In the genomic region with DNA sequence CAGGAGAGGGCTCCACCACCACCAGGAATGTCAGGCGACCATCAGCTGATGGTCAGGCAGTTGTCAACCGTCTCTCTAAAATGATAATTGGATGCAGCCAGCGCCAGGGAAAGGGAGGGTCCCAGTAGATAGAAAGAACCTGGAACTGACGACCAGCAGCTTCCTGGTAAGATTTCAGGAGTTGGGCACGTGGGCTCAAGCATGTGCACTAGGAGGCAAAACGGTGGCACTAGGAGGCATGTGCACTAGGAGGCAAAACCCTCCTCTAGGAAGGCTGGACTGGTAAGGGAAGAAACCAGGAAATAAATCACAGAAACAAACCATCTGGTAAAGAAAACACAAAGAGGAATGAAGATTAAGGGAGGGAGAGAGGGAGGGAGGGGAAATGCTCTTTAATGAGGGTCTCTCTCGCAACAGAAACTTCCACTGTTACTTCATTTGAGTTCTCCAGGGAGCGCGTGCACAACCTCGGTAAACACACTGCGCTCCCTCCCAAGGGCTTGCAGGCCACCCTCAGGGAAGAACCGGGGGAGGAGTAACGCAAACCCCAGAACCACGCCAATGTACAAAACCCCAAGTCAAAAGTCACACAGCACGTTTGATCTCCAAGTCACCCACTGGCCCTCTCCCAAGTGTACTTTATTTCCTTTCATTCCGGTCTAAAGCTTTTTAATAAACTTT, we compare ENCODE assay signal across 9 cellular contexts.
DNase-seq lines count a peak whose midpoint lies in the region; ATAC-seq and TF ChIP-seq lines count a peak whose summit lies in the region.
"Had no signal": no experiment of that assay in that cellular context is flagged by ENCODE, and none has a peak within 500 bp of the region (broad histone marks: within the 10 kb centered on the region; RNA-seq: fewer than 3 reads in every experiment).

No MANE protein-coding gene starts in this region.

- no peaks in the 10 kb centered on the region for H3K9me3 Mint-ChIP-seq in stimulated activated effector memory CD8-positive, alpha-beta T cell treated with anti-CD3 and anti-CD28 coated beads, Interleukin-12 subunit alpha, Interleukin-12 subunit beta, amount 100 ng/mL, for 72 hours
- H3K9me3 Mint-ChIP-seq in CD4-positive, alpha-beta T cell = no peaks in the 10 kb centered on the region

- H3K4me1 ChIP-seq in HEK293 (ENCODE audit: control insufficient read depth, insufficient read depth, low read length) = no peaks in the 10 kb centered on the region

- H3K36me3 ChIP-seq in HEK293 (ENCODE audit: control insufficient read depth in 2 of 2, insufficient read depth in 1 of 2, low read length in 2 of 2) = no peaks in the 10 kb centered on the region

- POLR2A ChIA-PET in HEK293 (lab: Yijun Ruan, JAX) = no interaction called here
- POLR2A ChIA-PET in CD4-positive, alpha-beta T cell (lab: Charles Lee) = no interaction called here

- H3K36me3 Mint-ChIP-seq in stimulated activated effector memory CD8-positive, alpha-beta T cell treated with anti-CD3 and anti-CD28 coated beads, Interleukin-12 subunit alpha, Interleukin-12 subunit beta, amount 100 ng/mL, for 72 hours = no peaks in the 10 kb centered on the region
- H3K36me3 Mint-ChIP-seq in CD4-positive, alpha-beta T cell (ENCODE audit: low read depth) = no peaks in the 10 kb centered on the region

- DNase-seq in stimulated activated effector memory CD8-positive, alpha-beta T cell treated with anti-CD3 and anti-CD28 coated beads, Interleukin-12 subunit alpha, Interleukin-12 subunit beta, amount 100 ng/mL, for 72 hours (ENCODE audit: low spot score in 2 of 2) = no peak
- DNase-seq in putamen (ENCODE audit: low spot score) = no peak
- no peak for DNase-seq in CD4-positive, alpha-beta T cell
- no peak for DNase-seq in NCI-H69 (lab: John Stamatoyannopoulos, UW)
- DNase-seq: stimulated activated naive CD4-positive, alpha-beta T cell treated with Interleukin-2 at 50 U/mL for 16 hours had no signal

- peaks cover 25% of the 10 kb centered on the region for H3K4me1 Mint-ChIP-seq in stimulated activated effector memory CD8-positive, alpha-beta T cell treated with anti-CD3 and anti-CD28 coated beads, Interleukin-12 subunit alpha, Interleukin-12 subunit beta, amount 100 ng/mL, for 72 hours
- peaks cover 41% of the 10 kb centered on the region for H3K4me1 Mint-ChIP-seq in CD4-positive, alpha-beta T cell (ENCODE audit: low read depth)

- H3K4me3 Mint-ChIP-seq in stimulated activated effector memory CD8-positive, alpha-beta T cell treated with anti-CD3 and anti-CD28 coated beads, Interleukin-12 subunit alpha, Interleukin-12 subunit beta, amount 100 ng/mL, for 72 hours = no peak overlapping the region
- no peak overlapping the region for H3K4me3 Mint-ChIP-seq in CD4-positive, alpha-beta T cell

- peak overlapping the region; percentile 74 for H3K27ac Mint-ChIP-seq in stimulated activated effector memory CD8-positive, alpha-beta T cell treated with anti-CD3 and anti-CD28 coated beads, Interleukin-12 subunit alpha, Interleukin-12 subunit beta, amount 100 ng/mL, for 72 hours
- no peak overlapping the region for H3K27ac Mint-ChIP-seq in CD4-positive, alpha-beta T cell

- H3K27me3 Mint-ChIP-seq in CD4-positive, alpha-beta T cell = peaks cover 4% of the 10 kb centered on the region

- intact Hi-C loops in CD4-positive, alpha-beta T cell (cut with DNase I, micrococcal nuclease) = no loop called here

- no peaks in the 10 kb centered on the region for H3K9me3 ChIP-seq in HEK293 (ENCODE audit: control insufficient read depth, insufficient read depth, low read depth, low read length)
- no peaks in the 10 kb centered on the region for H3K9me3 ChIP-seq in CD4-positive, alpha-beta T cell (ENCODE audit: control insufficient read depth, low read length)

- CTCF ChIA-PET in HEK293 (lab: Yijun Ruan, JAX) = no interaction called here
- CTCF ChIA-PET in CD4-positive, alpha-beta T cell (lab: Charles Lee) = no interaction called here

- no peak overlapping the region for H3K4me3 ChIP-seq in HEK293 (ENCODE audit: low read depth, low read length)

- no peak for ATAC-seq in stimulated activated effector memory CD8-positive, alpha-beta T cell treated with anti-CD3 and anti-CD28 coated beads, Interleukin-12 subunit alpha, Interleukin-12 subunit beta, amount 100 ng/mL, for 72 hours
- no peak for ATAC-seq in CD4-positive, alpha-beta T cell (ENCODE audit: poor library complexity)
- ATAC-seq in GM18858 (IDR thresholded peaks at IDR 0.05; ENCODE audit: unreplicated experiment) = no peak

- no peak for TF ChIP-seq CTCF in HEK293 (tag by site-specific recombination; IDR thresholded peaks at IDR 0.05)
- TF ChIP-seq CTCF in CD4-positive, alpha-beta T cell (IDR thresholded peaks at IDR 0.05) = no peak

- H3K27me3 ChIP-seq in layer of hippocampus (ENCODE audit: control insufficient read depth, insufficient read depth, low read length) = no peaks in the 10 kb centered on the region
- no peaks in the 10 kb centered on the region for H3K27me3 ChIP-seq in CD4-positive, alpha-beta T cell (ENCODE audit: control insufficient read depth, insufficient read depth, low read length)

- no peak overlapping the region for H3K27ac ChIP-seq in HEK293 (ENCODE audit: extremely low read depth, low read depth, low read length)
- H3K27ac ChIP-seq in angular gyrus (ENCODE audit: low read depth, low read length) = peak overlapping the region; percentile 37
- H3K27ac ChIP-seq in layer of hippocampus (ENCODE audit: low read depth, low read length) = peak overlapping the region; percentile 63
- H3K27ac ChIP-seq in CD4-positive, alpha-beta T cell (ENCODE audit: low read depth, low read length) = no peak overlapping the region

TF ChIP-seq in HEK293, 187 proteins besides CTCF, POLR2A, EP300 and RAD21:
- TF ChIP-seq GLIS1 (tag by site-specific recombination; IDR thresholded peaks at IDR 0.05) (0 out of 2 replicates have a peak, but pooled peaks have one; percentile 16), HOXD13 (CRISPR knock-in tag; IDR thresholded peaks at IDR 0.05; ENCODE audit: borderline replicate concordance) (no peak), ZNF292 (tag by site-specific recombination; IDR thresholded peaks at IDR 0.05; ENCODE audit: borderline replicate concordance, low read depth) (no peak), ZSCAN23 (tag by site-specific recombination; IDR thresholded peaks at IDR 0.05) (no peak), WT1 (tag by site-specific recombination; IDR thresholded peaks at IDR 0.05) (no peak)

Comparison
In these comparisons a context has a peak if more than half of its experiments do, and no peak if none do; other contexts are left out.
1. H3K27ac ChIP-seq: peak in angular gyrus (single experiment) and layer of hippocampus (single experiment); none in HEK293 (single experiment) and CD4-positive, alpha-beta T cell (single experiment).